ENCODE assay signal across 10 cellular contexts in genomic region chr22:44658371-44658953, GRCh38. TPM values are rescaled to one million over a fixed set of nuclear protein-coding genes. Genes with fewer than 3 reads are reported as not detected.
A peak's percentile ranks its signal among the peaks of the same experiment; 100 is the strongest.
DNase-seq lines count a peak whose midpoint lies in the region; ATAC-seq and TF ChIP-seq lines count a peak whose summit lies in the region.
"Had no signal": no experiment of that assay in that cellular context is flagged by ENCODE, and none has a peak within 500 bp of the region (broad histone marks: within the 10 kb centered on the region; RNA-seq: fewer than 3 reads in every experiment).

No MANE protein-coding gene starts in this region.

- TF ChIP-seq POLR2A in Peyer's patch (IDR thresholded peaks at IDR 0.05): no peak

- TF ChIP-seq CTCF in Peyer's patch (IDR thresholded peaks at IDR 0.05): no peak

- DNase-seq in Ammon's horn (ENCODE audit: low spot score) (peak; percentile 72), Peyer's patch (peak in 1 of 3 donors; percentile 60), fibroblast of peridontal ligament (ENCODE audit: extremely low read depth) (peak; percentile 42), nucleus accumbens (lab: John Stamatoyannopoulos, UW) (peak in 39 of 56 donors; percentile 14 to 85 (median 53)), GOT3 (lab: John Stamatoyannopoulos, UW) (no peak)
- DNase-seq: activated naive CD4-positive, alpha-beta T cell treated with anti-CD3 and anti-CD28 coated beads, Interleukin-2, amount 10 ng/mL, durations not matched to agents 7 days and 5 days; stimulated activated CD4-positive, alpha-beta T cell treated with anti-CD3 and anti-CD28 coated beads, Interleukin-4, amount 100 ng/mL, for 4 hours had no signal

- H3K27me3 ChIP-seq in Peyer's patch: no peaks in the 10 kb centered on the region

- no peaks in the 10 kb centered on the region for H3K36me3 ChIP-seq in Peyer's patch

- H3K27ac ChIP-seq in Peyer's patch: peak overlapping the region in 3 of 4 donors; percentile 31 to 65 (median 60)

- peaks cover 0 to 19% (median 0%) of the 10 kb centered on the region in 4 donors for H3K4me1 ChIP-seq in Peyer's patch

- H3K4me3 ChIP-seq in Peyer's patch: no peak overlapping the region

- H3K9me3 ChIP-seq in Peyer's patch: no peaks in the 10 kb centered on the region

- ATAC-seq in GM18511 (IDR thresholded peaks at IDR 0.05; ENCODE audit: unreplicated experiment) (no peak), GM19395 (IDR thresholded peaks at IDR 0.05; ENCODE audit: unreplicated experiment) (no peak), GM18519 (IDR thresholded peaks at IDR 0.05; ENCODE audit: low FRiP score, unreplicated experiment) (no peak)

RNA-seq across cellular contexts. Expression of gene PRR5, which starts 43.5 kb away (rescaled TPM):
- total RNA-seq in Peyer's patch: 10 to 100 TPM; 20.6 to 84.3 (median 51.0) TPM
